In genomic region chr2:16409849-16410248, GRCh38 we compare ENCODE assay signal across 27 cellular contexts.
"Had no signal": no experiment of that assay in that cellular context is flagged by ENCODE, and none has a peak within 500 bp of the region (broad histone marks: within the 10 kb centered on the region; RNA-seq: fewer than 3 reads in every experiment).

No MANE protein-coding gene starts in this region.

- H3K27ac Mint-ChIP-seq: immature natural killer cell; naive B cell; natural killer cell; progenitor cell of endocrine pancreas; stimulated activated naive B cell treated with anti-CD40 and anti-IgM and Interleukin-4, amounts not matched to agents 10 μg/mL and 1 μg/mL and 100 μg/mL, for 72 hours had no signal

- FAIRE-seq: islet of Langerhans, kidney had no signal

- H3K4me1 Mint-ChIP-seq: immature natural killer cell; naive B cell; natural killer cell; stimulated activated naive B cell treated with anti-CD40 and anti-IgM and Interleukin-4, amounts not matched to agents 10 μg/mL and 1 μg/mL and 100 μg/mL, for 72 hours had no signal

- H3K36me3 Mint-ChIP-seq: immature natural killer cell; naive B cell; natural killer cell; stimulated activated naive B cell treated with anti-CD40 and anti-IgM and Interleukin-4, amounts not matched to agents 10 μg/mL and 1 μg/mL and 100 μg/mL, for 72 hours had no signal

- H3K4me3 Mint-ChIP-seq: immature natural killer cell; naive B cell; natural killer cell; stimulated activated naive B cell treated with anti-CD40 and anti-IgM and Interleukin-4, amounts not matched to agents 10 μg/mL and 1 μg/mL and 100 μg/mL, for 72 hours had no signal

- H3K27ac ChIP-seq: left lung, lower lobe of right lung, ovary, skin epidermis, stomach, testis, thyroid gland, transverse colon, upper lobe of right lung, uterus had no signal

- H3K4me1 ChIP-seq: left lung, lower lobe of right lung, stomach, testis, thyroid gland, transverse colon, upper lobe of right lung, uterus had no signal

- H3K36me3 ChIP-seq: left lung, lower lobe of right lung, ovary, right atrium auricular region, stomach, thyroid gland, transverse colon, upper lobe of right lung, uterus had no signal

- H3K27me3 ChIP-seq: left lung, ovary, right atrium auricular region, stomach, testis, thyroid gland, transverse colon, upper lobe of right lung, uterus had no signal

- H3K4me3 ChIP-seq: left lung, lower lobe of right lung, ovary, right atrium auricular region, skin epidermis, stomach, testis, thyroid gland, transverse colon, upper lobe of right lung, uterus had no signal

- H3K27me3 Mint-ChIP-seq: stimulated activated naive B cell treated with anti-CD40 and anti-IgM and Interleukin-4, amounts not matched to agents 10 μg/mL and 1 μg/mL and 100 μg/mL, for 72 hours had no signal

- DNase-seq: hypothalamus; immature natural killer cell; kidney; left colon; left lung; lower lobe of right lung; mammary epithelial cell; mesenchymal stem cell; naive B cell; natural killer cell; ovary; stimulated activated CD4-positive, alpha-beta T cell treated with anti-CD3 and anti-CD28 coated beads, Interleukin-12 subunit alpha, Interleukin-12 subunit beta, amount 100 ng/mL, for 4 hours; stimulated activated CD4-positive, alpha-beta T cell treated with anti-CD3 and anti-CD28 coated beads, Interleukin-15, amount 100 ng/mL, for 24 hours; stimulated activated CD4-positive, alpha-beta T cell treated with anti-CD3 and anti-CD28 coated beads, Interleukin-2, amount 100 ng/mL, for 24 hours; stimulated activated CD4-positive, alpha-beta T cell treated with anti-CD3 and anti-CD28 coated beads, Interleukin-4, amount 100 ng/mL, for 1 hour; stimulated activated naive B cell treated with anti-CD40 and anti-IgM and Interleukin-4, amounts not matched to agents 10 μg/mL and 1 μg/mL and 100 μg/mL, for 72 hours; stimulated activated naive CD8-positive, alpha-beta T cell treated with anti-CD3 and anti-CD28 coated beads, Interleukin-15, Interleukin-2, amounts not matched to agents 100 U/mL and 50 U/mL, for 24 hours; stomach; testis; thyroid gland; transverse colon; upper lobe of right lung; uterus had no signal

- H3K9me3 ChIP-seq: left lung, lower lobe of right lung, ovary, right atrium auricular region, stomach, testis, thyroid gland, transverse colon, upper lobe of right lung, uterus had no signal
